9 cellular contexts compared by ENCODE assay signal in genomic region chr1:201791775-201792166, GRCh38. TPM values are rescaled to one million over a fixed set of nuclear protein-coding genes. Genes with fewer than 3 reads are reported as not detected.
DNase-seq lines count a peak whose midpoint lies in the region; ATAC-seq, FAIRE-seq and TF ChIP-seq lines count a peak whose summit lies in the region.
"Had no signal": no experiment of that assay in that cellular context is flagged by ENCODE, and none has a peak within 500 bp of the region (broad histone marks: within the 10 kb centered on the region; RNA-seq: fewer than 3 reads in every experiment).

No MANE protein-coding gene starts in this region.

- no peak for FAIRE-seq in small intestine (lab: Jason Lieb, UNC)

- peak overlapping the region; percentile 61; the same call in 1 of the 2 replicates for H3K9ac ChIP-seq in SK-N-SH

- peak; percentile 75 for DNase-seq in HCEC 1CT
- peak; percentile 38 for DNase-seq in SK-N-SH
- no peak for DNase-seq in glutamatergic neuron
- no peak for DNase-seq in posterior vena cava (ENCODE audit: low spot score)
- DNase-seq in small intestine, result no peak
- DNase-seq: MM.1S had no signal

- H3K4me2 ChIP-seq in SK-N-SH, result peak overlapping the region; percentile 41; the same call in 1 of the 2 replicates

- peak; percentile 61 to 93 for TF ChIP-seq EP300 in SK-N-SH (IDR thresholded peaks at IDR 0.05; ENCODE audit: borderline replicate concordance in 1 of 2, low read depth in 1 of 2, low read length in 1 of 2)

- H3K27ac Mint-ChIP-seq in glutamatergic neuron (ENCODE audit: unreplicated experiment), result no peak overlapping the region

- peaks cover 23% of the 10 kb centered on the region for H3K9me3 Mint-ChIP-seq in glutamatergic neuron (ENCODE audit: unreplicated experiment)

- POLR2A ChIA-PET in SK-N-SH (lab: Yijun Ruan, JAX), result no interaction called here

- H3F3A ChIP-seq in SK-N-SH (replicated peaks; ENCODE audit: insufficient read depth), result peaks cover 47% of the 10 kb centered on the region

- no peak for ATAC-seq in GM18909 (IDR thresholded peaks at IDR 0.05; ENCODE audit: poor library complexity, unreplicated experiment)
- ATAC-seq in HG02970 (IDR thresholded peaks at IDR 0.05; ENCODE audit: low FRiP score, unreplicated experiment), result no peak

- H3K36me3 ChIP-seq in SK-N-SH (replicated peaks in 1 of 2; ENCODE audit: control insufficient read depth in 1 of 2, insufficient read depth in 2 of 2, low read length in 1 of 2) (peaks cover 74 to 84% of the 10 kb centered on the region in 2 experiments), small intestine (ENCODE audit: control insufficient read depth in 2 of 2, insufficient read depth in 2 of 2, low read length in 2 of 2) (no peaks in the 10 kb centered on the region)

- peaks cover 21% of the 10 kb centered on the region for H3K36me3 Mint-ChIP-seq in glutamatergic neuron (ENCODE audit: unreplicated experiment)

- TF ChIP-seq RAD21 in SK-N-SH (IDR thresholded peaks at IDR 0.05; ENCODE audit: low read length), result no peak

- no peak for TF ChIP-seq CTCF in SK-N-SH (IDR thresholded peaks at IDR 0.05)
- TF ChIP-seq CTCF in glutamatergic neuron (IDR thresholded peaks at IDR 0.05; ENCODE audit: partially characterized antibody, unreplicated experiment), result no peak

- CTCF ChIA-PET in SK-N-SH (lab: Yijun Ruan, JAX), result interaction anchor here (1.0 to 26.9 kb wide), 14 partner anchors 20 to 356 kb away, joined by 3 to 827 read pairs (median 18); no protein-coding TSS in a partner anchor

- 15% methylated on average over 3 of the region's 3 CpGs for WGBS in SK-N-SH (ENCODE audit: low lambda C conversion rate)
- WGBS in small intestine, 3 donors, result 31 to 53% (median 36%) methylated on average over 3 of the region's 3 CpGs

- H3K9me2 ChIP-seq in SK-N-SH, result no peaks in the 10 kb centered on the region

- H3K27ac ChIP-seq in SK-N-SH (ENCODE audit: low read depth in 2 of 2, low read length in 1 of 2), result peak overlapping the region; percentile 92 to 99
- H3K27ac ChIP-seq in skin epidermis, result peak overlapping the region in 14 of 21 experiments; percentile 14 to 81 (median 50)
- H3K27ac ChIP-seq in small intestine (ENCODE audit: low read depth in 1 of 2, low read length in 1 of 2), result peak overlapping the region in 1 of 2 donors; percentile 87

- intact Hi-C loops in posterior vena cava (cut with DNase I), result loop anchor here (2.0 to 5.0 kb wide), 4 partner anchors 49 to 233 kb away; no protein-coding TSS in a partner anchor

- H3K79me2 ChIP-seq in SK-N-SH (ENCODE audit: insufficient read depth), result peaks cover 88% of the 10 kb centered on the region

- peaks cover 10% of the 10 kb centered on the region for H3K27me3 Mint-ChIP-seq in glutamatergic neuron (ENCODE audit: unreplicated experiment)

- H3K4me1 Mint-ChIP-seq in glutamatergic neuron (ENCODE audit: low read depth, unreplicated experiment), result peaks cover 14% of the 10 kb centered on the region

- H3K9me3 ChIP-seq in SK-N-SH (no peaks in the 10 kb centered on the region), small intestine (ENCODE audit: control insufficient read depth, low read depth) (no peaks in the 10 kb centered on the region)

- H3K27me3 ChIP-seq in SK-N-SH (ENCODE audit: insufficient read depth) (no peaks in the 10 kb centered on the region), small intestine (ENCODE audit: control insufficient read depth in 2 of 2, insufficient read depth in 2 of 2, low read length in 2 of 2) (no peaks in the 10 kb centered on the region)

- H3K4me3 Mint-ChIP-seq in glutamatergic neuron (ENCODE audit: unreplicated experiment), result peak overlapping the region; percentile 44

- peaks cover 28 to 45% of the 10 kb centered on the region in 2 experiments for H3K4me1 ChIP-seq in SK-N-SH (ENCODE audit: control insufficient read depth in 1 of 2, insufficient read depth in 2 of 2, low read depth in 1 of 2, low read length in 1 of 2)
- H3K4me1 ChIP-seq in small intestine (ENCODE audit: control insufficient read depth in 2 of 2, insufficient read depth in 1 of 2, low read depth in 1 of 2, low read length in 1 of 2), result no peaks in the 10 kb centered on the region

- no peak overlapping the region for H2AFZ ChIP-seq in SK-N-SH (ENCODE audit: low read depth)

- H4K20me1 ChIP-seq in SK-N-SH (ENCODE audit: insufficient read depth), result no peaks in the 10 kb centered on the region

- H3K4me3 ChIP-seq in SK-N-SH (ENCODE audit: low read depth in 2 of 2, low read length in 1 of 2), result no peak overlapping the region
- no peak overlapping the region for H3K4me3 ChIP-seq in skin epidermis
- no peak overlapping the region for H3K4me3 ChIP-seq in small intestine (ENCODE audit: low read depth in 1 of 2, low read length in 2 of 2)

TF ChIP-seq in SK-N-SH, 30 proteins besides CTCF, POLR2A, EP300 and RAD21 (continues in another document):
- TF ChIP-seq GATA2 (CRISPR knock-in tag; IDR thresholded peaks at IDR 0.05), result no peak
- TF ChIP-seq JUND (IDR thresholded peaks at IDR 0.05), result peak; percentile 63; the same call in 1 of the 2 replicates
- TF ChIP-seq REST (IDR thresholded peaks at IDR 0.05; ENCODE audit: low read depth, low read length), result no peak
- no peak for TF ChIP-seq IRF3 (IDR thresholded peaks at IDR 0.05; ENCODE audit: low read depth, low read length)
- TF ChIP-seq FOXM1 (IDR thresholded peaks at IDR 0.05; ENCODE audit: low read depth), result peak; percentile 62; the same call in 1 of the 2 replicates
- peak; percentile 94 for TF ChIP-seq PBX3 (IDR thresholded peaks at IDR 0.05)
- TF ChIP-seq ZBTB33 (IDR thresholded peaks at IDR 0.05; ENCODE audit: borderline replicate concordance, low read depth), result peak; percentile 23; the same call in 1 of the 2 replicates
- no peak for TF ChIP-seq MEF2A (IDR thresholded peaks at IDR 0.05; ENCODE audit: borderline replicate concordance, low read depth)
- TF ChIP-seq EZH2phosphoT487 (IDR thresholded peaks at IDR 0.05; ENCODE audit: borderline replicate concordance, low read depth), result no peak
- TF ChIP-seq RCOR1 (IDR thresholded peaks at IDR 0.05; ENCODE audit: low read length), result no peak

RNA-seq across cellular contexts. Expression of gene IPO9, which starts 37.2 kb away (rescaled TPM):
- 24.5 and 30.7 TPM in 2 replicates for polyA plus RNA-seq in SK-N-SH (2012; rRNA removed)
- polyA plus RNA-seq in SK-N-SH (2012; cell fraction: cytosol; rRNA removed), result 17.3 and 21.7 TPM in 2 replicates
- 49.1 and 58.6 TPM in 2 replicates for polyA plus RNA-seq in SK-N-SH (2012; cell fraction: nucleus; rRNA removed)
- 97.8 TPM for total RNA-seq in glutamatergic neuron (ENCODE audit: unreplicated experiment)
- 10 to 100 TPM; 31.7 to 37.5 TPM for total RNA-seq in posterior vena cava
- polyA plus RNA-seq in small intestine, result 10 to 100 TPM in 1 of 3 donors, 1 to 10 TPM in 2; 7.0 to 15.8 (median 8.7) TPM

Comparison
In these comparisons a context has a peak if more than half of its experiments do, and no peak if none do; other contexts are left out.
1. DNase-seq: peak in HCEC 1CT (single experiment) and SK-N-SH (single experiment); none in glutamatergic neuron (single experiment), posterior vena cava (single experiment) and small intestine (single experiment).